In the genomic region with DNA sequence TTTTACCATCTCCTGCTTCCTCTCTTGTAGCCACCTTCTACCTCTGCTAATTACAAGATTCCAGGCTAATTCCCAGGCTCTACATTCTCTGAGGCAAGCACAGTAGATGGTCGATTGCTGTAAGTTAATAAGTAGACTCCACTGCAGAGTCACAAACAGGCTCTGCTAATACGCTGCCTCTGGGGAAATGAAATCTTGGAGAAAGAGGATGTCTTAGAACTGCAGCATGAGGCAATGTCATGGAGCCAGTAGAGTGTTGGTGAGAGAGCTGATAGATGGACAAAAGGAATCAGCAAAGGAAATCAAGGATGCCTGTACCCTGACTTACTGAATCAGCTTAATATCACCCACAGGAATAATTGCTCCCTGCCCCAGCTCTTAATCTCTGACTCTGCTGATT, we compare ENCODE assay signal across 36 cellular contexts.
"Had no signal": no experiment of that assay in that cellular context is flagged by ENCODE, and none has a peak within 500 bp of the region (broad histone marks: within the 10 kb centered on the region; RNA-seq: fewer than 3 reads in every experiment).

No MANE protein-coding gene starts in this region.

- H3K36me3 Mint-ChIP-seq: activated naive CD4-positive, alpha-beta T cell treated with anti-CD3 and anti-CD28 coated beads, Interleukin-2, amount 50 U/mL, for 24 hours; activated naive CD8-positive, alpha-beta T cell treated with anti-CD3 and anti-CD28 coated beads, Interleukin-2, amount 10 ng/mL, durations not matched to agents 7 days and 5 days; T-cell had no signal

- H3K27ac ChIP-seq: ascending aorta, cardiac muscle cell, Peyer's patch, SJSA1, WERI-Rb-1 had no signal

- H3K4me3 Mint-ChIP-seq: activated CD4-positive, alpha-beta T cell treated with anti-CD3 and anti-CD28 coated beads, Interleukin-2, amount 10 ng/mL, durations not matched to agents 24 days and 14 days; activated CD8-positive, alpha-beta T cell treated with anti-CD3 and anti-CD28 coated beads for 36 hours; activated naive CD4-positive, alpha-beta T cell treated with anti-CD3 and anti-CD28 coated beads, Interleukin-2, amount 50 U/mL, for 24 hours; activated naive CD8-positive, alpha-beta T cell treated with anti-CD3 and anti-CD28 coated beads, Interleukin-2, amount 10 ng/mL, durations not matched to agents 7 days and 5 days; central memory CD8-positive, alpha-beta T cell; T-cell; T-helper 17 cell had no signal

- H3K4me3 ChIP-seq: ascending aorta, cardiac muscle cell, Peyer's patch, SJSA1 had no signal

- H3K4me1 ChIP-seq: ascending aorta, Peyer's patch, SJSA1 had no signal

- H3K27ac Mint-ChIP-seq: activated CD4-positive, alpha-beta T cell treated with anti-CD3 and anti-CD28 coated beads, Interleukin-2, amount 10 ng/mL, durations not matched to agents 24 days and 14 days; activated CD8-positive, alpha-beta T cell treated with anti-CD3 and anti-CD28 coated beads for 36 hours; activated naive CD4-positive, alpha-beta T cell treated with anti-CD3 and anti-CD28 coated beads, Interleukin-2, amount 50 U/mL, for 24 hours; activated naive CD8-positive, alpha-beta T cell treated with anti-CD3 and anti-CD28 coated beads, Interleukin-2, amount 10 ng/mL, durations not matched to agents 7 days and 5 days; activated T-helper 2 cell treated with anti-CD3 and anti-CD28 coated beads, Interferon-gamma antibody, Interleukin-2, Interleukin-4, amounts not matched to agents 10 μg/mL and 5 μg/mL and 100 μg/mL, durations not matched to agents 14 hours and 24 hours and 36 hours; T-cell; T-helper 17 cell had no signal

- ATAC-seq: activated CD8-positive, alpha-beta T cell treated with anti-CD3 and anti-CD28 coated beads for 36 hours; PC-3; SK-N-SH treated with all-trans-retinoic acid at 6 μM for 48 hours; T-cell; T-helper 17 cell had no signal

- H3K27me3 Mint-ChIP-seq: activated CD4-positive, alpha-beta T cell treated with anti-CD3 and anti-CD28 coated beads, Interleukin-2, amount 10 ng/mL, durations not matched to agents 24 days and 14 days; activated CD8-positive, alpha-beta T cell treated with anti-CD3 and anti-CD28 coated beads for 36 hours; activated naive CD4-positive, alpha-beta T cell treated with anti-CD3 and anti-CD28 coated beads, Interleukin-2, amount 50 U/mL, for 24 hours; activated naive CD8-positive, alpha-beta T cell treated with anti-CD3 and anti-CD28 coated beads, Interleukin-2, amount 10 ng/mL, durations not matched to agents 7 days and 5 days; central memory CD8-positive, alpha-beta T cell; T-cell; T-helper 17 cell had no signal

- H3K36me3 ChIP-seq: ascending aorta, cardiac muscle cell, Peyer's patch, SJSA1, WERI-Rb-1 had no signal

- H3K9me3 Mint-ChIP-seq: activated naive CD4-positive, alpha-beta T cell treated with anti-CD3 and anti-CD28 coated beads, Interleukin-2, amount 50 U/mL, for 24 hours had no signal

- H3K27me3 ChIP-seq: ascending aorta, cardiac muscle cell, Peyer's patch, SJSA1 had no signal

- DNase-seq: activated CD4-positive, alpha-beta T cell treated with anti-CD3 and anti-CD28 coated beads, Interleukin-2, amount 10 ng/mL, durations not matched to agents 24 days and 14 days; activated CD4-positive, alpha-beta T cell treated with anti-CD3 and anti-CD28 coated beads, Interleukin-2, amount 50 U/mL, for 4 hours; activated CD8-positive, alpha-beta T cell treated with anti-CD3 and anti-CD28 coated beads for 36 hours; activated gamma-delta T cell; activated naive CD4-positive, alpha-beta T cell treated with Interleukin-2 at 50 U/mL for 16 hours; activated naive CD8-positive, alpha-beta T cell treated with anti-CD3 and anti-CD28 coated beads, Interleukin-2, amount 10 ng/mL, durations not matched to agents 7 days and 5 days; activated T-cell treated with anti-CD3 and anti-CD28 coated beads, Interleukin-2, amount 50 U/mL, for 1 hour; amygdala; Kasumi-1; KG1; NCI-H1048; NCI-H1105 treated with DMSO at 0.1 percent for 48 hours; NCI-H1436; NCI-H1694; NCI-H1930; NCI-H2081 treated with DMSO at 0.1 percent for 48 hours; NCI-H226; NCI-H446 treated with DMSO at 0.1 percent for 48 hours; NCI-H524; NCI-H69; NK-92 treated with Interleukin-12 subunit alpha and Interleukin-12 subunit beta, amount 100 ng/mL, for 24 hours; PC-3; Peyer's patch; RPMI8226; SHP77 treated with DMSO at 0.1 percent for 48 hours; T-cell; T-helper 17 cell; T-helper 9 cell had no signal

- H3K4me1 Mint-ChIP-seq: activated CD4-positive, alpha-beta T cell treated with anti-CD3 and anti-CD28 coated beads, Interleukin-2, amount 10 ng/mL, durations not matched to agents 24 days and 14 days; activated naive CD4-positive, alpha-beta T cell treated with anti-CD3 and anti-CD28 coated beads, Interleukin-2, amount 50 U/mL, for 24 hours; activated naive CD8-positive, alpha-beta T cell treated with anti-CD3 and anti-CD28 coated beads, Interleukin-2, amount 10 ng/mL, durations not matched to agents 7 days and 5 days; central memory CD8-positive, alpha-beta T cell; T-cell; T-helper 17 cell had no signal

- H3K9me3 ChIP-seq: ascending aorta, Peyer's patch, SJSA1 had no signal
